9 cellular contexts compared by ENCODE assay signal in the genomic region with DNA sequence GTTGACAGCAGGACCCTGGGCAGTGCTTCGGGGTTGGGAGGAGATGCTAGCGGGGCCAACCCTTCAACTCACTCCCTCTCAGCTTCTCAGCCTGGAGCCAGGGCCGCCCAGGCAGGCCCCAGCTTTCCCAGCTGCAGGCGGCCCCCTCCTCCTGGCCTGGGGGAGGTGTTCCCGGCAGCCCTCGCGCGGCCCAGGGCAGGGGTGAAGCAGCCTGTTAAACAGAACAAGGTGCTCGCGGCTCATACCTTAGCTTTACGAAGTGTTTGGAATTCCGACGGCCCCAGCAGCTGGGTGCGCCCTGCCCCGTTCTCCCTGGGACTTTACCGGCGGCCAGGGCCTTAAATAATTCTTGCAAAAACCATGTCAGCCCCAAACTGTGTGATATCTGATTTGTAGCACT. TPM values are rescaled to one million over a fixed set of nuclear protein-coding genes. Genes with fewer than 3 reads are reported as not detected.
"Had no signal": no experiment of that assay in that cellular context is flagged by ENCODE, and none has a peak within 500 bp of the region (broad histone marks: within the 10 kb centered on the region; RNA-seq: fewer than 3 reads in every experiment).

No MANE protein-coding gene starts in this region.

- H3K4me1 Mint-ChIP-seq: H9, IgD-negative memory B cell had no signal

- H3K27me3 Mint-ChIP-seq: IgD-negative memory B cell had no signal

- H3K9me3 Mint-ChIP-seq: H9, IgD-negative memory B cell had no signal

- H3K27ac Mint-ChIP-seq: H9, IgD-negative memory B cell had no signal

- DNase-seq: GM23248, H9, HCEC 1CT had no signal

- H2AFZ ChIP-seq: GM23248 had no signal

- H3K4me3 ChIP-seq: GM23248 had no signal

- H3K27ac ChIP-seq: GM23248, HL-60 had no signal

- ATAC-seq: HepG2 had no signal

- H3K36me3 Mint-ChIP-seq: IgD-negative memory B cell had no signal

- H3K4me3 Mint-ChIP-seq: H9, IgD-negative memory B cell had no signal

- FAIRE-seq: H1, H54, HepG2 had no signal

RNA-seq across cellular contexts. Expression of gene H19, which starts 33.3 kb away (rescaled TPM):
- polyA plus RNA-seq: GM23248, IgD-negative memory B cell had no signal

RNA-seq across cellular contexts. Expression of gene TNNT3, which starts 44.8 kb away (rescaled TPM):
- total RNA-seq: GM23248, H1, H9, HepG2, HT1080 had no signal
- polyA plus RNA-seq: GM23248, H1, HepG2 had no signal
